23 cellular contexts compared by ENCODE assay signal in the genomic region with DNA sequence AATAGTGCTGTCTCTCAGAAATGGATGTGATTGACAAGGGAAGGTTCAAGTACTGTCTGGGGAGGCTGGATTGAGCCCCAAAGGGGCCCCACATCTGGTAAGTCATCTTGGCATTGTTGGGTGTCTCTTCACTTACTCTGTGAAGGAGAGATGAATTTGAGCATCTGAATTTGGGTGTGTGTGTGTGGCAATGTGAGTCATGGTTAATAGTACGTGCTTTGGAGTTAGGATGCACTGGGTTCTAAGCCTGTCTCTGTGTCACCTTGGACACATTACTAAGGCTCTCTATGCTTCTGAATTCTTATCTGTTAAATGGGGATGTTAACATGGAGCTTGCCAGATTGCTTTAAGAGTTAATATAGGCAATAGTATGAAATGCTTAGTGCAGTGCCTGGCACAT.
"Had no signal": no experiment of that assay in that cellular context is flagged by ENCODE, and none has a peak within 500 bp of the region (broad histone marks: within the 10 kb centered on the region; RNA-seq: fewer than 3 reads in every experiment).

No MANE protein-coding gene starts in this region.

- DNase-seq: cortex of kidney; dorsolateral prefrontal cortex; effector CD8-positive, alpha-beta T cell; foreskin melanocyte; head of caudate nucleus; left colon; left ventricle myocardium superior; mesenchymal stem cell; midbrain; occipital lobe; pancreas; retina; stimulated activated CD4-positive, alpha-beta T cell treated with anti-CD3 and anti-CD28 coated beads, Interleukin-2, amount 100 ng/mL, for 24 hours; stimulated activated CD4-positive, alpha-beta T cell treated with anti-CD3 and anti-CD28 coated beads, Interleukin-4, amount 100 ng/mL, for 4 hours; stimulated activated naive B cell treated with anti-CD40 and anti-IgM and Interleukin-4, amounts not matched to agents 10 μg/mL and 1 μg/mL and 100 μg/mL, for 72 hours; stimulated activated naive CD8-positive, alpha-beta T cell treated with anti-CD3 and anti-CD28 coated beads, Interleukin-15, amount 100 ng/mL, for 72 hours; trophoblast cell had no signal

- H3K27me3 ChIP-seq: dorsolateral prefrontal cortex, esophagus muscularis mucosa, hepatocyte, pancreas had no signal

- H3K36me3 ChIP-seq: esophagus muscularis mucosa, pancreas had no signal

- ATAC-seq: left ventricle myocardium superior; natural killer cell treated with Interleukin-12 subunit alpha and Interleukin-12 subunit beta and Interleukin-15 and Interleukin-18, amount 100 ng/mL, for 72 hours; sciatic nerve; stimulated activated naive B cell treated with anti-CD40 and anti-IgM and Interleukin-4, amounts not matched to agents 10 μg/mL and 1 μg/mL and 100 μg/mL, for 72 hours; stimulated activated naive CD8-positive, alpha-beta T cell treated with anti-CD3 and anti-CD28 coated beads, Interleukin-15, amount 100 ng/mL, for 72 hours had no signal

- H3K9me3 ChIP-seq: esophagus muscularis mucosa, pancreas had no signal

- FAIRE-seq: pancreas had no signal

- H2AFZ ChIP-seq: hepatocyte had no signal

- H3K4me3 ChIP-seq: dorsolateral prefrontal cortex, esophagus muscularis mucosa, hepatocyte, lung, pancreas, skin epidermis had no signal

- H3K27ac ChIP-seq: dorsolateral prefrontal cortex, esophagus muscularis mucosa, hepatocyte, pancreas, skin epidermis had no signal
